Comparison of ENCODE assay signal across 7 cellular contexts in the genomic region with DNA sequence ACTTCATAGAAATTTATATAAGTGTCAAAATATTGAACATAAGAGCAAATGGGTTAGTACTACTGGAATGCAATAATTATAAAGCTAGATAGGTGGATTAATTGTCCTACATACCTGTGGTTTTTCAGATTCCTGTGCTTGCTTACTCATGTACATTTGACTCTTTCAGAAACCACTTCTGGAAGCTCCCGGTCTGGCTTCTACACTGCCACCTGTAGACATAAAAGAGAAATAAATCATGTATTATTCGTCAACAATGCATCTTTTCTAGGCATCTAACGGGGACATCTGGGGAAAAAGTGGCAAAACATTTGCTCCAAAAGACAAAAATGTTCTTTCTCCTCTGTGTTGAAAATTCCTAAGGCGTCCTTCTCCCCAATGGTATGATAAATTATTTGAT.
DNase-seq lines count a peak whose midpoint lies in the region; ATAC-seq, FAIRE-seq and TF ChIP-seq lines count a peak whose summit lies in the region.

No MANE protein-coding gene starts in this region.

- peaks cover 2% of the 10 kb centered on the region for H3K27me3 Mint-ChIP-seq in neural progenitor cell (ENCODE audit: insufficient read depth, low read depth)

- no peak overlapping the region; the same call in 1 of the 2 replicates for H2BK120ac ChIP-seq in IMR-90 (ENCODE audit: low read depth, low read length)

- peak overlapping the region; percentile 93 for H3K4me3 Mint-ChIP-seq in neural progenitor cell

- no peak overlapping the region for H2BK20ac ChIP-seq in IMR-90 (ENCODE audit: low read depth, low read length)

- H3K4me2 ChIP-seq in IMR-90 (ENCODE audit: low read depth, low read length) (peak overlapping the region; percentile 90; the same call in 1 of the 2 replicates), neural progenitor cell (peak overlapping the region; percentile 74)

- peak; percentile 28 for TF ChIP-seq RAD21 in IMR-90 (IDR thresholded peaks at IDR 0.05; ENCODE audit: low read length)

- no CpG with 5 or more reads among the region's 4 CpGs for WGBS in IMR-90 (ENCODE audit: extremely low coverage in 2 of 2, insufficient read length in 1 of 2), 2 experiments

- peak; percentile 4 for FAIRE-seq in endometrium (lab: Jason Lieb, UNC)

- peaks cover 13% of the 10 kb centered on the region for H3F3A ChIP-seq in neural progenitor cell (ENCODE audit: low read depth)

- peaks cover 16% of the 10 kb centered on the region for H3K9me3 Mint-ChIP-seq in neural progenitor cell

- H2AK9ac ChIP-seq in IMR-90 (replicated peaks; ENCODE audit: low read depth, low read length, poor library complexity): no peak overlapping the region

- H4K20me1 ChIP-seq in IMR-90 (ENCODE audit: insufficient read depth, low read length) (no peaks in the 10 kb centered on the region), neural progenitor cell (ENCODE audit: low read depth) (no peaks in the 10 kb centered on the region)

- no peak overlapping the region for H3K23ac ChIP-seq in IMR-90 (ENCODE audit: low read depth, low read length)

- intact Hi-C loops in IMR-90 (cut with micrococcal nuclease): loop anchor here (2.0 to 5.0 kb wide), 2 partner anchors 77 to 334 kb away; no protein-coding TSS in a partner anchor

- H3K27ac Mint-ChIP-seq in neural progenitor cell: no peak overlapping the region

- H3K4me3 ChIP-seq in IMR-90 (ENCODE audit: insufficient read depth, low read depth, low read length) (peak overlapping the region; percentile 90), neural progenitor cell (peak overlapping the region; percentile 85)

- no peak overlapping the region for H3K4ac ChIP-seq in IMR-90 (ENCODE audit: low read depth, low read length)

- peaks cover 10% of the 10 kb centered on the region for H3K36me3 Mint-ChIP-seq in neural progenitor cell

- H4K8ac ChIP-seq in IMR-90 (ENCODE audit: low read depth in 2 of 2, low read length in 2 of 2): 0 out of 4 replicates have a peak overlapping the region, but pooled peaks of 1 of the 2 experiments have one; percentile 41

- H3K14ac ChIP-seq in IMR-90 (replicated peaks; ENCODE audit: low read depth, low read length): no peak overlapping the region

- H3K27me3 ChIP-seq in IMR-90 (ENCODE audit: control insufficient read depth, insufficient read depth, low read length) (no peaks in the 10 kb centered on the region), neural progenitor cell (no peaks in the 10 kb centered on the region)

- peak; percentile 46 for TF ChIP-seq CTCF in IMR-90 (conservative IDR thresholded peaks at IDR 0.05; ENCODE audit: low read depth, low read length)
- peak; percentile 42 for TF ChIP-seq CTCF in neural progenitor cell (IDR thresholded peaks at IDR 0.05)

- TF ChIP-seq POLR2A in IMR-90 (IDR thresholded peaks at IDR 0.05; ENCODE audit: low read depth, low read length): no peak

- H4K91ac ChIP-seq in IMR-90 (ENCODE audit: insufficient read depth, low read depth, low read length): no peak overlapping the region

- peaks cover 9 to 13% of the 10 kb centered on the region in 2 experiments for H3K79me1 ChIP-seq in IMR-90 (ENCODE audit: low read depth in 1 of 2, low read length in 2 of 2)

- dilution Hi-C loops in IMR-90 (cut with HindIII; ENCODE audit: low sequenced_read_pairs, unreplicated experiment): no loop called here

- no TSS peak for BruUV-seq in IMR-90 (replicated peaks; lab: Mats Ljungman, UMichigan)

- peaks cover 79% of the 10 kb centered on the region for H3K79me2 ChIP-seq in neural progenitor cell (ENCODE audit: low read depth)

- no peak overlapping the region for H3K56ac ChIP-seq in IMR-90 (ENCODE audit: extremely low read depth, insufficient read depth, low read length)

- H3K4me1 Mint-ChIP-seq in neural progenitor cell: peaks cover 17% of the 10 kb centered on the region

- H3K27ac ChIP-seq in IMR-90 (ENCODE audit: insufficient read depth, low read length) (peak overlapping the region; percentile 15; the same call in 1 of the 2 replicates), neural progenitor cell (no peak overlapping the region)

- H3K18ac ChIP-seq in IMR-90 (ENCODE audit: low read depth, low read length): 0 out of 2 replicates have a peak overlapping the region, but pooled peaks have one; percentile 3

- H2BK5ac ChIP-seq in IMR-90 (ENCODE audit: low read depth, low read length, poor library complexity, severe bottlenecking): peak overlapping the region; percentile 83

- H3K9ac ChIP-seq in IMR-90 (ENCODE audit: low read depth, low read length) (peak overlapping the region; percentile 86; the same call in 1 of the 2 replicates), neural progenitor cell (no peak overlapping the region)

- H2AK5ac ChIP-seq in IMR-90 (ENCODE audit: low read depth, low read length): no peak overlapping the region

- H3K9me1 ChIP-seq in IMR-90 (ENCODE audit: insufficient read depth, low read length): peaks cover 6% of the 10 kb centered on the region; the same call in 1 of the 2 replicates

- POLR2A ChIA-PET in IMR-90 (lab: Charles Lee; ENCODE audit: unreplicated experiment): no interaction called here

- no peak overlapping the region for H2BK15ac ChIP-seq in IMR-90 (ENCODE audit: low read depth, low read length)

- ATAC-seq in IMR-90 (ENCODE audit: low read depth): peak; percentile 33
- ATAC-seq in HG02973 (IDR thresholded peaks at IDR 0.05; ENCODE audit: unreplicated experiment): no peak

- CTCF ChIA-PET in IMR-90 (lab: Yijun Ruan, JAX): interaction anchor here (1.1 kb wide), 1 partner anchor 47 kb away, joined by 3 read pairs; no protein-coding TSS in a partner anchor

- H2AFZ ChIP-seq in IMR-90 (replicated peaks; ENCODE audit: low read length, poor library complexity) (no peak overlapping the region), neural progenitor cell (replicated peaks) (no peak overlapping the region)

- no peaks in the 10 kb centered on the region for H3K9me3 ChIP-seq in IMR-90 (ENCODE audit: control insufficient read depth, insufficient read depth, low read length)
- peaks cover 7% of the 10 kb centered on the region for H3K9me3 ChIP-seq in neural progenitor cell (ENCODE audit: low read depth)

- 0 out of 2 replicates have a peak overlapping the region, but pooled peaks have one; percentile 63 for H4K5ac ChIP-seq in IMR-90 (ENCODE audit: low read depth, low read length)

- H3K36me3 ChIP-seq in IMR-90 (ENCODE audit: control insufficient read depth, insufficient read depth, low read length) (peaks cover 7% of the 10 kb centered on the region), neural progenitor cell (peaks cover 11% of the 10 kb centered on the region)

- H3K4me1 ChIP-seq in IMR-90 (ENCODE audit: control insufficient read depth, insufficient read depth, low read length) (peaks cover 2% of the 10 kb centered on the region; the same call in 1 of the 2 replicates), neural progenitor cell (peaks cover 26% of the 10 kb centered on the region)

- DNase-seq in DMS79 (lab: John Stamatoyannopoulos, UW) (peak; percentile 12), IMR-90 (peak; percentile 86), T-helper 1 cell (peak in 3 of 5 donors; percentile 2 to 55 (median 3)), neural progenitor cell (ENCODE audit: low spot score) (peak; percentile 32), Ammon's horn (ENCODE audit: low spot score) (no peak)

- in situ Hi-C loops in IMR-90 (cut with MboI; ENCODE audit: low sequenced_read_pairs): loop anchor here (10.0 kb wide), 2 partner anchors 334 to 536 kb away; no protein-coding TSS in a partner anchor

TF ChIP-seq in IMR-90, 13 proteins besides CTCF, POLR2A, EP300 and RAD21:
- TF ChIP-seq FOS (IDR thresholded peaks at IDR 0.05; ENCODE audit: low read depth, low read length): no peak
- TF ChIP-seq RFX5 (IDR thresholded peaks at IDR 0.05; ENCODE audit: low read depth, low read length): no peak
- no peak for TF ChIP-seq MXI1 (IDR thresholded peaks at IDR 0.05; ENCODE audit: borderline replicate concordance, low read depth, low read length)
- no peak for TF ChIP-seq MAFK (IDR thresholded peaks at IDR 0.05; ENCODE audit: low read depth, low read length)
- TF ChIP-seq, protein P1, sequence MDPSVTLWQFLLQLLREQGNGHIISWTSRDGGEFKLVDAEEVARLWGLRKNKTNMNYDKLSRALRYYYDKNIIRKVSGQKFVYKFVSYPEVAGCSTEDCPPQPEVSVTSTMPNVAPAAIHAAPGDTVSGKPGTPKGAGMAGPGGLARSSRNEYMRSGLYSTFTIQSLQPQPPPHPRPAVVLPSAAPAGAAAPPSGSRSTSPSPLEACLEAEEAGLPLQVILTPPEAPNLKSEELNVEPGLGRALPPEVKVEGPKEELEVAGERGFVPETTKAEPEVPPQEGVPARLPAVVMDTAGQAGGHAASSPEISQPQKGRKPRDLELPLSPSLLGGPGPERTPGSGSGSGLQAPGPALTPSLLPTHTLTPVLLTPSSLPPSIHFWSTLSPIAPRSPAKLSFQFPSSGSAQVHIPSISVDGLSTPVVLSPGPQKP (IDR thresholded peaks at IDR 0.05; ENCODE audit: borderline replicate concordance, low read depth, low read length): no peak
- no peak for TF ChIP-seq CEBPB (IDR thresholded peaks at IDR 0.05; ENCODE audit: low read depth, low read length)
- TF ChIP-seq SMC3 (IDR thresholded peaks at IDR 0.05; ENCODE audit: low read depth, low read length): no peak
- TF ChIP-seq RCOR1 (IDR thresholded peaks at IDR 0.05; ENCODE audit: insufficient replicate concordance, low read length): no peak
- TF ChIP-seq, protein P2, sequence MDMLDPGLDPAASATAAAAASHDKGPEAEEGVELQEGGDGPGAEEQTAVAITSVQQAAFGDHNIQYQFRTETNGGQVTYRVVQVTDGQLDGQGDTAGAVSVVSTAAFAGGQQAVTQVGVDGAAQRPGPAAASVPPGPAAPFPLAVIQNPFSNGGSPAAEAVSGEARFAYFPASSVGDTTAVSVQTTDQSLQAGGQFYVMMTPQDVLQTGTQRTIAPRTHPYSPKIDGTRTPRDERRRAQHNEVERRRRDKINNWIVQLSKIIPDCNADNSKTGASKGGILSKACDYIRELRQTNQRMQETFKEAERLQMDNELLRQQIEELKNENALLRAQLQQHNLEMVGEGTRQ (IDR thresholded peaks at IDR 0.05; ENCODE audit: low read depth, low read length): no peak
- no peak for TF ChIP-seq CHD1 (IDR thresholded peaks at IDR 0.05; ENCODE audit: low read depth, low read length)
